Comparison of ENCODE assay signal across 22 cellular contexts in genomic region chr5:125896381-125896780, GRCh38.
DNase-seq lines count a peak whose midpoint lies in the region; ATAC-seq, FAIRE-seq and TF ChIP-seq lines count a peak whose summit lies in the region.
"Had no signal": no experiment of that assay in that cellular context is flagged by ENCODE, and none has a peak within 500 bp of the region (broad histone marks: within the 10 kb centered on the region; RNA-seq: fewer than 3 reads in every experiment).

No MANE protein-coding gene starts in this region.

- FAIRE-seq in pancreas (lab: Jason Lieb, UNC), result peak; percentile 17
- FAIRE-seq: A204.1, G401.6, GM12892, H54 had no signal

- DNase-seq in Right ventricle myocardium superior (no peak), right atrium auricular region (ENCODE audit: low spot score) (no peak), hepatocyte (ENCODE audit: low spot score) (peak; percentile 7), pancreas (no peak), NOMO-1 treated with DMSO at 0.1 percent for 48 hours (lab: John Stamatoyannopoulos, UW; ENCODE audit: unreplicated experiment) (no peak), amniotic stem cell (lab: John Stamatoyannopoulos, UW) (no peak), NCI-H187 treated with DMSO at 0.1 percent for 48 hours (lab: John Stamatoyannopoulos, UW) (no peak)
- DNase-seq: Caco-2; CD4-positive, CD25-positive, alpha-beta regulatory T cell; CD8-positive, alpha-beta T cell; DMS153; DND-41; GOT3; HFFc6 had no signal

- H3K4me3 ChIP-seq in right atrium auricular region, result no peak overlapping the region
- no peak overlapping the region for H3K4me3 ChIP-seq in hepatocyte
- H3K4me3 ChIP-seq in pancreas, result no peak overlapping the region
- H3K4me3 ChIP-seq: BLaER1, HAP-1 had no signal

- no peaks in the 10 kb centered on the region for H3K79me2 ChIP-seq in hepatocyte

- H4K20me1 ChIP-seq in hepatocyte (ENCODE audit: insufficient read depth, poor library complexity, severe bottlenecking), result no peaks in the 10 kb centered on the region
- H4K20me1 ChIP-seq: BLaER1 had no signal

- H3K36me3 ChIP-seq in right atrium auricular region (no peaks in the 10 kb centered on the region), hepatocyte (replicated peaks; ENCODE audit: insufficient read depth, low read depth) (no peaks in the 10 kb centered on the region), pancreas (no peaks in the 10 kb centered on the region)
- H3K36me3 ChIP-seq: BLaER1, HAP-1 had no signal

- H3K27me3 ChIP-seq in right atrium auricular region (no peaks in the 10 kb centered on the region), hepatocyte (no peaks in the 10 kb centered on the region), pancreas (no peaks in the 10 kb centered on the region)
- H3K27me3 ChIP-seq: BLaER1 had no signal

- H3K4me2 ChIP-seq in hepatocyte, result no peak overlapping the region
- H3K4me2 ChIP-seq: BLaER1 had no signal

- H3K9me3 ChIP-seq in right atrium auricular region (peaks cover 0 to 4% of the 10 kb centered on the region in 2 donors), hepatocyte (ENCODE audit: low read depth) (no peaks in the 10 kb centered on the region), pancreas (no peaks in the 10 kb centered on the region)
- H3K9me3 ChIP-seq: BLaER1, Caco-2, HAP-1 had no signal

- no peaks in the 10 kb centered on the region for H3K9me2 ChIP-seq in hepatocyte (replicated peaks; ENCODE audit: insufficient read depth)

- no peak for TF ChIP-seq CTCF in right atrium auricular region (IDR thresholded peaks at IDR 0.05)
- no peak for TF ChIP-seq CTCF in hepatocyte (IDR thresholded peaks at IDR 0.05; ENCODE audit: poor library complexity)
- TF ChIP-seq CTCF in pancreas (IDR thresholded peaks at IDR 0.05), result no peak

- no peak overlapping the region for H3K27ac ChIP-seq in right atrium auricular region
- H3K27ac ChIP-seq in hepatocyte, result no peak overlapping the region
- H3K27ac ChIP-seq in pancreas, result no peak overlapping the region
- H3K27ac ChIP-seq: 22Rv1, BLaER1, C4-2B had no signal

- intact Hi-C loops in Right ventricle myocardium superior (cut with DNase I) (no loop called here), pancreas (cut with DNase I) (no loop called here)

- ATAC-seq in Right ventricle myocardium superior (ENCODE audit: poor library complexity) (peak; percentile 57), pancreas (peak in 1 of 4 donors; percentile 38)
- ATAC-seq: CD8-positive, alpha-beta T cell had no signal

- H3K4me1 ChIP-seq in right atrium auricular region, result peaks cover 0 to 1% of the 10 kb centered on the region in 2 donors
- H3K4me1 ChIP-seq in hepatocyte (ENCODE audit: insufficient read depth), result no peaks in the 10 kb centered on the region
- no peaks in the 10 kb centered on the region for H3K4me1 ChIP-seq in pancreas
- H3K4me1 ChIP-seq: BLaER1, Caco-2, HAP-1 had no signal

- WGBS in hepatocyte (ENCODE audit: low lambda C conversion rate, missing lambda C conversion rate), result 44% methylated on average over 3 of the region's 3 CpGs
- 32 to 46% methylated on average over 3 of the region's 3 CpGs for WGBS in pancreas, 2 donors

- H2AFZ ChIP-seq in hepatocyte, result no peak overlapping the region
